Comparison of ENCODE assay signal across 1 cellular context in genomic region chr16:4616047-4616811, GRCh38.
A peak's percentile ranks its signal among the peaks of the same experiment; 100 is the strongest.
TF ChIP-seq lines count a peak whose summit lies in the region.

No MANE protein-coding gene starts in this region.

TF ChIP-seq in SK-N-SH, 30 proteins besides CTCF, POLR2A, EP300 and RAD21 (continued from another document):
- TF ChIP-seq ELF1 (IDR thresholded peaks at IDR 0.05) (peak; percentile 73), ZBTB33 (IDR thresholded peaks at IDR 0.05; ENCODE audit: borderline replicate concordance, low read depth) (peak; percentile 96), NRF1 (IDR thresholded peaks at IDR 0.05; ENCODE audit: low read depth, low read length) (no peak), RXRA (IDR thresholded peaks at IDR 0.05; ENCODE audit: borderline replicate concordance, low read depth) (no peak), USF2 (IDR thresholded peaks at IDR 0.05; ENCODE audit: borderline replicate concordance, low read depth, low read length) (no peak), MXI1 (IDR thresholded peaks at IDR 0.05; ENCODE audit: low read depth, low read length) (peak; percentile 87), CHD2 (IDR thresholded peaks at IDR 0.05; ENCODE audit: low read length, partially characterized antibody) (peak; percentile 99), FOXJ3 (CRISPR knock-in tag; IDR thresholded peaks at IDR 0.05) (0 out of 2 replicates have a peak, but pooled peaks have one; percentile 57), MEF2A (IDR thresholded peaks at IDR 0.05; ENCODE audit: borderline replicate concordance, low read depth) (no peak), REST (IDR thresholded peaks at IDR 0.05; ENCODE audit: low read depth, low read length) (no peak), MAX (IDR thresholded peaks at IDR 0.05; ENCODE audit: low read depth) (peak; percentile 93), NFIC (IDR thresholded peaks at IDR 0.05; ENCODE audit: borderline replicate concordance) (no peak), YY1 (IDR thresholded peaks at IDR 0.05; ENCODE audit: low read depth) (0 out of 2 replicates have a peak, but pooled peaks have one; percentile 4), GABPA (IDR thresholded peaks at IDR 0.05; ENCODE audit: low read depth) (peak; percentile 72)
